ENCODE assay signal across 25 cellular contexts in genomic region chr13:107937841-107938240, GRCh38.
"Had no signal": no experiment of that assay in that cellular context is flagged by ENCODE, and none has a peak within 500 bp of the region (broad histone marks: within the 10 kb centered on the region; RNA-seq: fewer than 3 reads in every experiment).

No MANE protein-coding gene starts in this region.

- H3K9me3 ChIP-seq: ascending aorta, Peyer's patch had no signal

- H3K36me3 ChIP-seq: ascending aorta, cardiac muscle cell, Peyer's patch, WERI-Rb-1 had no signal

- H3K4me1 ChIP-seq: ascending aorta, Peyer's patch had no signal

- H3K4me3 ChIP-seq: ascending aorta, cardiac muscle cell, Peyer's patch had no signal

- H3K27me3 ChIP-seq: ascending aorta, cardiac muscle cell, Peyer's patch had no signal

- ATAC-seq: activated CD8-positive, alpha-beta memory T cell treated with anti-CD3 and anti-CD28 coated beads, Interleukin-2, amount 10 ng/mL, durations not matched to agents 7 days and 5 days; activated naive CD8-positive, alpha-beta T cell treated with anti-CD3 and anti-CD28 coated beads, Interleukin-2, amount 50 U/mL, for 24 hours had no signal

- DNase-seq: activated CD4-positive, alpha-beta memory T cell treated with anti-CD3 and anti-CD28 coated beads, Interleukin-2, amount 10 ng/mL, durations not matched to agents 7 days and 5 days; activated CD4-positive, alpha-beta T cell treated with anti-CD3 and anti-CD28 coated beads for 1 hour; activated CD4-positive, alpha-beta T cell treated with anti-CD3 and anti-CD28 coated beads for 48 hours; activated CD4-positive, CD25-positive, alpha-beta regulatory T cell; activated CD8-positive, alpha-beta memory T cell treated with anti-CD3 and anti-CD28 coated beads for 24 hours; activated CD8-positive, alpha-beta memory T cell treated with anti-CD3 and anti-CD28 coated beads, Interleukin-2, amount 10 ng/mL, durations not matched to agents 7 days and 5 days; activated CD8-positive, alpha-beta memory T cell treated with anti-CD3 and anti-CD28 coated beads, Interleukin-2, amount 50 U/mL, for 48 hours; activated effector memory CD4-positive, alpha-beta T cell treated with Interleukin-2 at 50 U/mL for 16 hours; activated naive CD4-positive, alpha-beta T cell treated with anti-CD3 and anti-CD28 coated beads, Interleukin-2, amount 10 ng/mL, durations not matched to agents 7 days and 5 days; activated naive CD8-positive, alpha-beta T cell treated with anti-CD3 and anti-CD28 coated beads, Interleukin-2, amount 50 U/mL, for 24 hours; activated T-cell treated with anti-CD3 and anti-CD28 coated beads, Interleukin-2, amount 50 U/mL, for 48 hours; amygdala; Kasumi-1; NCI-H1092 treated with DMSO at 0.1 percent for 48 hours; NCI-H146; NCI-H187; NCI-H2081 treated with DMSO at 0.1 percent for 48 hours; NCI-H345; Peyer's patch; RPMI8226; SHP77 treated with DMSO at 0.1 percent for 48 hours; T1000; WERI-Rb-1 had no signal

- H3K27ac ChIP-seq: ascending aorta, cardiac muscle cell, Peyer's patch, WERI-Rb-1 had no signal
